Comparison of ENCODE assay signal across 16 cellular contexts in the genomic region with DNA sequence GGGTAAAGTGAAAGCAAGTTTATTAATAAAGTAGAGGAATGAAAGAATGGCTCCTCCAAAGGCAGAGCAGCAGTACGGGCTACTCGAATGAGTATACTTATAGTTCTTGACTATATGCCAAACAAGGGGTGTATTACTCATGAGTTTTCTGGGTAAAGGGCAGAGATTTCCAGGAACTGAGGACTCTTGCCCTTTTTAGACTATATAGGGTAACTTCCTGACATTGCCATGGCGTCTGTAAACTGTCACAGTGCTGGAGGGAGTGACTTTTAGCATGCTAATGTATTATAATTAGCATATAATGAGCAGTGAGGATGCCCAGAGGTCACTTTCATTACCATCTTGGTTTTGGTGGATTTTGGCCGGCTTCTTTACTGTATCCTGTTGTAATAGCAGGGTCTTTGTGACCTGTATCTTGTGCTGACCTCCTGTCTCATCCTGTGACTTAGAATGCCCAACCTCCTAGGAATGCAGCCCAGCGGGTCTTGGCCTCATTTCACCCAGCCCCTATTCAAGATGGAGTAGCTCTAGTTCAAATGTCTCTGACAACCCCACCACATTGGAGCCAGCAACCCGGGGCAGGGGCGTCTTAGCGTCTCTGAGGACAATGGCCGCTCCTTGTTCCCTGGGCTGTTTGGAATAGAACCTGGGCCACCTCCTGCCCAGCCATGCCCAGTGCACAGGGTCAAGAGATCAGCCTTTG. TPM values are rescaled to one million over a fixed set of nuclear protein-coding genes. Genes with fewer than 3 reads are reported as not detected.
DNase-seq lines count a peak whose midpoint lies in the region; ATAC-seq, FAIRE-seq and TF ChIP-seq lines count a peak whose summit lies in the region.
"Had no signal": no experiment of that assay in that cellular context is flagged by ENCODE, and none has a peak within 500 bp of the region (broad histone marks: within the 10 kb centered on the region; RNA-seq: fewer than 3 reads in every experiment).

No MANE protein-coding gene starts in this region.

- H3K27ac Mint-ChIP-seq in activated CD4-positive, alpha-beta memory T cell treated with anti-CD3 and anti-CD28 coated beads for 36 hours, result peak overlapping the region; percentile 77
- H3K27ac Mint-ChIP-seq: memory B cell had no signal

- POLR2A ChIA-PET in A549 (lab: Yijun Ruan, JAX), result no interaction called here
- POLR2A ChIA-PET in activated CD4-positive, alpha-beta memory T cell treated with anti-CD3 and anti-CD28 coated beads for 36 hours (lab: Charles Lee), result interaction anchor here (1.3 kb wide), 1 partner anchor 35 kb away, joined by 3 read pairs; the partner anchor contains the start of gene CD82

- peaks cover 5% of the 10 kb centered on the region for H3K27me3 Mint-ChIP-seq in activated CD4-positive, alpha-beta memory T cell treated with anti-CD3 and anti-CD28 coated beads for 36 hours

- 55% methylated on average over 9 of the region's 9 CpGs for WGBS in A549 (ENCODE audit: missing lambda C conversion rate)

- no peak overlapping the region for H3K4me3 ChIP-seq in A549
- no peak overlapping the region for H3K4me3 ChIP-seq in H7 (ENCODE audit: insufficient read depth, low read depth, low read length)
- no peak overlapping the region for H3K4me3 ChIP-seq in kidney (ENCODE audit: low read length in 2 of 2)
- H3K4me3 ChIP-seq: hepatocyte, psoas muscle had no signal

- H3K9ac ChIP-seq in kidney (ENCODE audit: low read length in 2 of 2), result no peak overlapping the region

- FAIRE-seq in A549 (lab: Jason Lieb, UNC) (no peak), kidney (lab: Jason Lieb, UNC) (no peak)
- FAIRE-seq: urothelium cell line had no signal

- no peaks in the 10 kb centered on the region for H3K36me3 Mint-ChIP-seq in activated CD4-positive, alpha-beta memory T cell treated with anti-CD3 and anti-CD28 coated beads for 36 hours
- H3K36me3 Mint-ChIP-seq: CD14-positive monocyte had no signal

- TF ChIP-seq CTCF in A549 (IDR thresholded peaks at IDR 0.05) (no peak), kidney (IDR thresholded peaks at IDR 0.05; ENCODE audit: borderline replicate concordance, extremely low read depth, insufficient read depth) (no peak)

- H3K27me3 ChIP-seq in H7 (ENCODE audit: control insufficient read depth, insufficient read depth, low read length), result no peaks in the 10 kb centered on the region

- H3K9me3 ChIP-seq in A549 (no peaks in the 10 kb centered on the region), kidney (ENCODE audit: control insufficient read depth in 1 of 2, low read length in 2 of 2) (no peaks in the 10 kb centered on the region)
- H3K9me3 ChIP-seq: psoas muscle had no signal

- TF ChIP-seq RAD21 in A549 (conservative IDR thresholded peaks at IDR 0.05 in 1 of 2, IDR thresholded peaks at IDR 0.05 in 1 of 2), result no peak

- peak overlapping the region; percentile 22; the same call in 2 of the 3 replicates for H3K4me2 ChIP-seq in A549
- H3K4me2 ChIP-seq: hepatocyte had no signal

- TF ChIP-seq EP300 in A549 (IDR thresholded peaks at IDR 0.05), result no peak

- H3K4me1 Mint-ChIP-seq in activated CD4-positive, alpha-beta memory T cell treated with anti-CD3 and anti-CD28 coated beads for 36 hours (ENCODE audit: low read depth), result peaks cover 44% of the 10 kb centered on the region

- DNase-seq in A549 (ENCODE audit: low read depth in 1 of 2, low spot score in 1 of 2), result no peak
- peak; percentile 16 for DNase-seq in H7
- peak; percentile 52 for DNase-seq in activated CD4-positive, alpha-beta memory T cell treated with anti-CD3 and anti-CD28 coated beads for 36 hours
- DNase-seq in fibroblast of the conjunctiva (ENCODE audit: low read depth), result peak; percentile 37
- DNase-seq in kidney, result no peak
- DNase-seq in posterior cingulate gyrus, result no peak
- DNase-seq: effector memory CD4-positive, alpha-beta T cell; NCI-H2171; psoas muscle; WERI-Rb-1 had no signal

- CTCF ChIA-PET in A549 (lab: Yijun Ruan, JAX), result interaction anchor here (0.9 to 6.0 kb wide), 3 partner anchors 8 to 436 kb away, joined by 3 to 29 read pairs (median 4); partner anchors contain the start of gene EXT2
- CTCF ChIA-PET in activated CD4-positive, alpha-beta memory T cell treated with anti-CD3 and anti-CD28 coated beads for 36 hours (lab: Charles Lee), result no interaction called here

- H3K36me3 ChIP-seq in H7 (replicated peaks; ENCODE audit: control insufficient read depth, insufficient read depth, low read length) (no peaks in the 10 kb centered on the region), kidney (ENCODE audit: control insufficient read depth in 1 of 2, insufficient read depth in 2 of 2, low read length in 2 of 2) (no peaks in the 10 kb centered on the region)
- H3K36me3 ChIP-seq: WERI-Rb-1 had no signal

- H3K4me1 ChIP-seq in A549 (peaks cover 17% of the 10 kb centered on the region; the same call in 2 of the 3 replicates), kidney (ENCODE audit: control insufficient read depth in 1 of 2, insufficient read depth in 1 of 2, low read depth in 1 of 2, low read length in 2 of 2) (no peaks in the 10 kb centered on the region)
- H3K4me1 ChIP-seq: psoas muscle had no signal

- intact Hi-C loops in activated CD4-positive, alpha-beta memory T cell treated with anti-CD3 and anti-CD28 coated beads for 36 hours (cut with micrococcal nuclease), result loop anchor here (2.0 kb wide), 2 partner anchors 34 to 338 kb away; partner anchors contain the start of gene CD82
- intact Hi-C loops in kidney (cut with DNase I), result loop anchor here (10.0 kb wide), 1 partner anchor 416 kb away; no protein-coding TSS in a partner anchor
- intact Hi-C loops in posterior cingulate gyrus (cut with DNase I), result no loop called here

- peak overlapping the region in 1 of 2 experiments; percentile 43; a peak in 2 of 6 replicates for H3K27ac ChIP-seq in A549
- H3K27ac ChIP-seq in kidney (ENCODE audit: low read depth in 2 of 2, low read length in 2 of 2), result no peak overlapping the region
- H3K27ac ChIP-seq: hepatocyte, psoas muscle, WERI-Rb-1 had no signal

- ATAC-seq in A549, result peak in 1 of 2 experiments; percentile 61; a peak in 3 of 6 replicates
- no peak for ATAC-seq in HG02938 (IDR thresholded peaks at IDR 0.05; ENCODE audit: unreplicated experiment)
- no peak for ATAC-seq in HG02798 (IDR thresholded peaks at IDR 0.05; ENCODE audit: poor library complexity, unreplicated experiment)
- ATAC-seq: psoas muscle had no signal

- H3K4me3 Mint-ChIP-seq in activated CD4-positive, alpha-beta memory T cell treated with anti-CD3 and anti-CD28 coated beads for 36 hours, result no peak overlapping the region
- H3K4me3 Mint-ChIP-seq: CD14-positive monocyte, memory B cell had no signal

- H3K9me3 Mint-ChIP-seq in activated CD4-positive, alpha-beta memory T cell treated with anti-CD3 and anti-CD28 coated beads for 36 hours, result no peaks in the 10 kb centered on the region

- TF ChIP-seq POLR2A in A549 (IDR thresholded peaks at IDR 0.05; ENCODE audit: low read length), result no peak

TF ChIP-seq in A549, 52 proteins besides CTCF, POLR2A, EP300 and RAD21 (continues in another document):
- TF ChIP-seq NPAS2 (CRISPR knock-in tag; IDR thresholded peaks at IDR 0.05; ENCODE audit: borderline replicate concordance), result no peak
- TF ChIP-seq ATOH8 (CRISPR knock-in tag; IDR thresholded peaks at IDR 0.05; ENCODE audit: low read depth), result no peak
- no peak for TF ChIP-seq CBX8 (IDR thresholded peaks at IDR 0.05)
- no peak for TF ChIP-seq RARB (CRISPR knock-in tag; IDR thresholded peaks at IDR 0.05)
- TF ChIP-seq EHMT2 (IDR thresholded peaks at IDR 0.05; ENCODE audit: low read depth), result no peak
- TF ChIP-seq GATA3 (IDR thresholded peaks at IDR 0.05; ENCODE audit: borderline replicate concordance), result no peak
- TF ChIP-seq ZNF302 (CRISPR knock-in tag; IDR thresholded peaks at IDR 0.05), result no peak
- no peak for TF ChIP-seq ZSCAN20 (CRISPR knock-in tag; IDR thresholded peaks at IDR 0.05)
- TF ChIP-seq MAX (IDR thresholded peaks at IDR 0.05), result no peak
- no peak for TF ChIP-seq USF2 (IDR thresholded peaks at IDR 0.05)
- no peak for TF ChIP-seq HOXA7 (CRISPR knock-in tag; IDR thresholded peaks at IDR 0.05)
- no peak for TF ChIP-seq KDM1A (IDR thresholded peaks at IDR 0.05; ENCODE audit: low read depth)
- TF ChIP-seq, protein P1, sequence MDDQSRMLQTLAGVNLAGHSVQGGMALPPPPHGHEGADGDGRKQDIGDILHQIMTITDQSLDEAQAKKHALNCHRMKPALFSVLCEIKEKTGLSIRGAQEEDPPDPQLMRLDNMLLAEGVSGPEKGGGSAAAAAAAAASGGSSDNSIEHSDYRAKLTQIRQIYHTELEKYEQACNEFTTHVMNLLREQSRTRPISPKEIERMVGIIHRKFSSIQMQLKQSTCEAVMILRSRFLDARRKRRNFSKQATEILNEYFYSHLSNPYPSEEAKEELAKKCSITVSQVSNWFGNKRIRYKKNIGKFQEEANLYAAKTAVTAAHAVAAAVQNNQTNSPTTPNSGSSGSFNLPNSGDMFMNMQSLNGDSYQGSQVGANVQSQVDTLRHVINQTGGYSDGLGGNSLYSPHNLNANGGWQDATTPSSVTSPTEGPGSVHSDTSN (IDR thresholded peaks at IDR 0.05), result no peak

RNA-seq across cellular contexts. Expression of gene CD82, which starts 34.9 kb away (rescaled TPM):
- polyA plus RNA-seq in A549 (2011; rRNA removed), result 3.0 and 3.2 TPM in 2 replicates
- 1.9 and 2.7 TPM in 2 replicates for polyA plus RNA-seq in A549 (2012; cell fraction: cytosol; rRNA removed)
- 3.0 and 3.6 TPM in 2 replicates for polyA plus RNA-seq in A549 (2012; cell fraction: nucleus; rRNA removed)
- polyA plus RNA-seq in A549 (2017; fragmentation: RNase III; extraction: RNeasy Plus Mini Kit Qiagen cat#74134 plus additional on column Dnase treatment), result 2.8 to 3.8 TPM (median 3.4 TPM) in 3 replicates
- polyA minus RNA-seq in A549 (2011; rRNA and poly(A)+ RNA removed), result 3.8 and 3.9 TPM in 2 replicates
- 1.3 and 2.5 TPM in 2 replicates for total RNA-seq in H7 (2014; rRNA removed; shearing (Covaris generic))
- 100 to 1,000 TPM; 243 to 277 TPM for total RNA-seq in activated CD4-positive, alpha-beta memory T cell treated with anti-CD3 and anti-CD28 coated beads for 36 hours
- 94.4 TPM for total RNA-seq in kidney
- polyA plus RNA-seq in kidney (ENCODE audit: insufficient read depth, low read depth, low replicate concordance), result 59.3 TPM

Comparison
In these comparisons a context has a peak if more than half of its experiments do, and no peak if none do; other contexts are left out.
1. DNase-seq: peak in H7 (single experiment), activated CD4-positive, alpha-beta memory T cell treated with anti-CD3 and anti-CD28 coated beads for 36 hours (single experiment) and fibroblast of the conjunctiva (single experiment); none in A549 (0 of 2), kidney (single experiment) and posterior cingulate gyrus (0 of 10).
2. RNA of gene CD82, which starts 34.9 kb away (total RNA-seq): 243 to 277 TPM in activated CD4-positive, alpha-beta memory T cell treated with anti-CD3 and anti-CD28 coated beads for 36 hours and 94.4 TPM in kidney (single experiment); 1.3 to 2.5 TPM in H7; every median in the first group is over 10 times any median in the second.